In the genomic region with DNA sequence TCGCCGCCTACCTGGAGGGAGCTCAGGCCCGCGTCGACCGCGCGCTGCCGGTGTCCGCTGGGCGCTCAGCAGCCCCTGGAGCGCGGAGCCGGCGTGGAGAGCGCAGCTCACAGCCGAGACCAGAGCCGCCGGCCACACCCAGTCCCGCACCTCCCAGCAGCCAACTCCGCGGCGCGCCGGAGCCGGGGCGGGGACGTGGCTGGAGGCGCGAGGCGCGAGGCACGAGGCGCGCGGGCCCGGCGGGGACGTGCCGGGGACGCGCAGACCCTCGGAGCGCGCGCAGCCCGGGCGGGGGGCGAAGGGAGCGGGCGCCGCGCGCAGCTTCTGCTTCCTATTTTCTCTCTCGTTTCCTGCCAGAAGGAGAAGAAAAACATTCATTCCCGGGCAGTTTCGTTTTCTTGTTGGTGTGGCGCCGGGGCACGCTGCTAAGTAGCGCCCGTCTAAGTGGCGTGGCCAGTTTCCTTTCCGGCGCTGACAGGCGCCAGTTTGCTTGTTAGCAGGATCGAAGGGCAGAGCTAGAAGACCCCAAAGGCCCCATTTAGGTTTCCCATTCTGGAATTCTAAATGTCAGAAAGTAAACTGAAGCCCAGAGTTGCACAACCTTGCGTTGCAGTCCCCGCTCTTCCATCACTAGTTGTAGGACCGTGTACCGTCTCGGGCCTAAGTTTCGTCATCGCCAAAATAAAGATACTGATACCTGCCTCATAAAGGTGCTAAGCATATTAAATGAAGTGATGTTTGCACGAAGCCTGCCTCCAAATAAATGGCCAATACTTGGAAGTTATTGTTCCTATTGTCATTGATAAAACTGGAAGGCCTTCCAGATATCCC, we compare ENCODE assay signal across 8 cellular contexts. TPM values are rescaled to one million over a fixed set of nuclear protein-coding genes. Genes with fewer than 3 reads are reported as not detected.
DNase-seq lines count a peak whose midpoint lies in the region; ATAC-seq and TF ChIP-seq lines count a peak whose summit lies in the region.

Gene GNB4 (minus strand): TSS at position 136 of the 831 bp plus-strand sequence. CDS start 25,270 bp downstream, outside the sequence.

- TF ChIP-seq CTCF in WI38 (IDR thresholded peaks at IDR 0.05; ENCODE audit: low read depth, low read length) = no peak

- DNase-seq in Ammon's horn (ENCODE audit: low spot score) (peak; percentile 73), NCI-H2227 (lab: John Stamatoyannopoulos, UW; ENCODE audit: unreplicated experiment) (peak; percentile 95), dedifferentiated amniotic fluid mesenchymal stem cell (ENCODE audit: extremely low spot score) (peak; percentile 79), left colon (peak; percentile 53 to 68)
- DNase-seq in stimulated activated CD4-positive, alpha-beta T cell treated with anti-CD3 and anti-CD28 coated beads, Interleukin-1b, Interleukin-23, amount 100 ng/mL, for 48 hours = peak; percentile 23

- peak within 1 kb of the TSS; percentile 67 for H3K4me3 ChIP-seq in WI38 (ENCODE audit: low read depth, low read length)

- ATAC-seq in HG03139 (IDR thresholded peaks at IDR 0.05; ENCODE audit: unreplicated experiment) (peak; percentile 77), left colon (peak; percentile 93)

- intact Hi-C loops in left colon (cut with DNase I, micrococcal nuclease) = no loop called here

- in situ Hi-C loops in GM18951 (cut with MboI; ENCODE audit: low sequenced_read_pairs, unreplicated experiment) = no loop called here

- peak; percentile 48 for TF ChIP-seq POLR2A in GM18951 (IDR thresholded peaks at IDR 0.05; ENCODE audit: extremely low read depth, insufficient read depth, insufficient read length)

RNA-seq across cellular contexts. Expression of gene GNB4, which starts in this region (rescaled TPM):
- 1 to 10 TPM; 3.6 to 8.3 TPM for total RNA-seq in left colon

Comparison
In these comparisons a context has a peak if more than half of its experiments do, and no peak if none do; other contexts are left out.
1. Peak in every context shown above with its lines: DNase-seq, ATAC-seq and H3K4me3 ChIP-seq.
2. DNase-seq: peak in every context shown above with its lines; median percentile 95 in NCI-H2227; 79 in dedifferentiated amniotic fluid mesenchymal stem cell; 73 in Ammon's horn; 60 in left colon; 23 in stimulated activated CD4-positive, alpha-beta T cell treated with anti-CD3 and anti-CD28 coated beads, Interleukin-1b, Interleukin-23, amount 100 ng/mL, for 48 hours.